Comparison of ENCODE assay signal across 8 cellular contexts in genomic region chr6:113969888-113970807, GRCh38. TPM values are rescaled to one million over a fixed set of nuclear protein-coding genes. Genes with fewer than 3 reads are reported as not detected.
DNase-seq lines count a peak whose midpoint lies in the region; ATAC-seq and TF ChIP-seq lines count a peak whose summit lies in the region.

No MANE protein-coding gene starts in this region.

- no peak for TF ChIP-seq CTCF in CD8-positive, alpha-beta T cell (IDR thresholded peaks at IDR 0.05)
- TF ChIP-seq CTCF in RWPE1 (conservative IDR thresholded peaks at IDR 0.05; ENCODE audit: low read depth) (no peak), thoracic aorta (IDR thresholded peaks at IDR 0.05) (no peak)

- H3K4me3 Mint-ChIP-seq in CD8-positive, alpha-beta T cell, result peak overlapping the region; percentile 95
- peak overlapping the region; percentile 95 for H3K4me3 Mint-ChIP-seq in activated naive CD4-positive, alpha-beta T cell treated with anti-CD3 and anti-CD28 coated beads for 36 hours

- intact Hi-C loops in CD8-positive, alpha-beta T cell (cut with DNase I, micrococcal nuclease), result loop anchor here in 1 of 2 experiments (2.0 kb wide), 2 partner anchors 15 to 111 kb away; no protein-coding TSS in a partner anchor
- intact Hi-C loops in activated naive CD4-positive, alpha-beta T cell treated with anti-CD3 and anti-CD28 coated beads for 36 hours (cut with micrococcal nuclease), result loop anchor here (1.0 to 2.0 kb wide), 3 partner anchors 9 to 1883 kb away; partner anchors contain the start of genes FAM229B and TUBE1

- peak; percentile 45 for ATAC-seq in CD8-positive, alpha-beta T cell
- ATAC-seq in GM19455 (IDR thresholded peaks at IDR 0.05; ENCODE audit: unreplicated experiment), result peak; percentile 46
- peak; percentile 3 for ATAC-seq in HG03558 (IDR thresholded peaks at IDR 0.05; ENCODE audit: extremely low read depth, unreplicated experiment)
- peak; percentile 10 for ATAC-seq in thoracic aorta (ENCODE audit: insufficient number of reproducible peaks, low FRiP score, low read depth)

- H3K27me3 Mint-ChIP-seq in CD8-positive, alpha-beta T cell (ENCODE audit: low read depth), result no peaks in the 10 kb centered on the region
- no peaks in the 10 kb centered on the region for H3K27me3 Mint-ChIP-seq in activated naive CD4-positive, alpha-beta T cell treated with anti-CD3 and anti-CD28 coated beads for 36 hours (ENCODE audit: low read depth)

- H3K27ac ChIP-seq in CD8-positive, alpha-beta T cell (ENCODE audit: low read depth, low read length), result peak overlapping the region; percentile 78
- H3K27ac ChIP-seq in RWPE1, result peak overlapping the region; percentile 86
- H3K27ac ChIP-seq in thoracic aorta, result peak overlapping the region; percentile 85 to 92

- peak overlapping the region; percentile 97 for H3K27ac Mint-ChIP-seq in CD8-positive, alpha-beta T cell
- peak overlapping the region; percentile 86 for H3K27ac Mint-ChIP-seq in activated naive CD4-positive, alpha-beta T cell treated with anti-CD3 and anti-CD28 coated beads for 36 hours

- peaks cover 15% of the 10 kb centered on the region for H3K36me3 Mint-ChIP-seq in CD8-positive, alpha-beta T cell
- H3K36me3 Mint-ChIP-seq in activated naive CD4-positive, alpha-beta T cell treated with anti-CD3 and anti-CD28 coated beads for 36 hours (ENCODE audit: low read depth), result no peaks in the 10 kb centered on the region

- H3K36me3 ChIP-seq in CD8-positive, alpha-beta T cell (ENCODE audit: insufficient read depth, low read length), result no peaks in the 10 kb centered on the region
- no peaks in the 10 kb centered on the region for H3K36me3 ChIP-seq in thoracic aorta

- peak overlapping the region; percentile 72 for H3K4me3 ChIP-seq in CD8-positive, alpha-beta T cell (ENCODE audit: low read depth, low read length)
- H3K4me3 ChIP-seq in thoracic aorta, result peak overlapping the region; percentile 99

- POLR2A ChIA-PET in CD8-positive, alpha-beta T cell (lab: Charles Lee), result interaction anchor here (1.5 to 2.2 kb wide), 2 partner anchors 10 to 12 kb away, joined by 5 to 6 read pairs; no protein-coding TSS in a partner anchor
- POLR2A ChIA-PET in RWPE1 (lab: Yijun Ruan, JAX; ENCODE audit: low non-redundant PET), result no interaction called here

- H3K27me3 ChIP-seq in CD8-positive, alpha-beta T cell (ENCODE audit: insufficient read depth, low read length), result no peaks in the 10 kb centered on the region
- H3K27me3 ChIP-seq in thoracic aorta (replicated peaks; ENCODE audit: insufficient read depth), result no peaks in the 10 kb centered on the region

- H3K4me1 Mint-ChIP-seq in CD8-positive, alpha-beta T cell (ENCODE audit: low read depth), result peaks cover 49% of the 10 kb centered on the region
- peaks cover 37% of the 10 kb centered on the region for H3K4me1 Mint-ChIP-seq in activated naive CD4-positive, alpha-beta T cell treated with anti-CD3 and anti-CD28 coated beads for 36 hours (ENCODE audit: low read depth)

- no peaks in the 10 kb centered on the region for H3K9me3 ChIP-seq in CD8-positive, alpha-beta T cell (ENCODE audit: low read length)
- H3K9me3 ChIP-seq in thoracic aorta, result no peaks in the 10 kb centered on the region

- peak in 6 of 7 experiments; percentile 3 to 55 (median 40) for DNase-seq in CD8-positive, alpha-beta T cell
- DNase-seq in RWPE1 (ENCODE audit: low spot score) (peak; percentile 43), glomerular visceral epithelial cell (ENCODE audit: extremely low spot score) (peak; percentile 53), nucleus accumbens (lab: John Stamatoyannopoulos, UW) (peak in 45 of 56 donors; percentile 4 to 76 (median 42)), thoracic aorta (ENCODE audit: low spot score) (no peak)
- peak; percentile 51 for DNase-seq in activated naive CD4-positive, alpha-beta T cell treated with anti-CD3 and anti-CD28 coated beads for 36 hours

- no peaks in the 10 kb centered on the region for H3K9me3 Mint-ChIP-seq in CD8-positive, alpha-beta T cell
- no peaks in the 10 kb centered on the region for H3K9me3 Mint-ChIP-seq in activated naive CD4-positive, alpha-beta T cell treated with anti-CD3 and anti-CD28 coated beads for 36 hours

- CTCF ChIA-PET in CD8-positive, alpha-beta T cell (lab: Charles Lee), result interaction anchor here (1.6 kb wide), 1 partner anchor 12 kb away, joined by 4 read pairs; no protein-coding TSS in a partner anchor
- CTCF ChIA-PET in RWPE1 (lab: Yijun Ruan, JAX), result no interaction called here
- CTCF ChIA-PET in activated naive CD4-positive, alpha-beta T cell treated with anti-CD3 and anti-CD28 coated beads for 36 hours (lab: Charles Lee), result interaction anchor here (1.4 kb wide), 1 partner anchor 16 kb away, joined by 3 read pairs; no protein-coding TSS in a partner anchor

- peaks cover 31% of the 10 kb centered on the region for H3K4me1 ChIP-seq in CD8-positive, alpha-beta T cell (ENCODE audit: insufficient read depth, low read length)
- H3K4me1 ChIP-seq in thoracic aorta (ENCODE audit: control insufficient read depth in 1 of 2, low read depth in 2 of 2), result peaks cover 15 to 28% of the 10 kb centered on the region in 2 donors

RNA-seq across cellular contexts. Expression of gene HDAC2, which starts 0.8 kb away (rescaled TPM):
- total RNA-seq in CD8-positive, alpha-beta T cell, result 10 to 100 TPM; 34.6 to 35.0 TPM
- 10 to 100 TPM; 75.8 to 82.3 TPM for total RNA-seq in activated naive CD4-positive, alpha-beta T cell treated with anti-CD3 and anti-CD28 coated beads for 36 hours
- 10 to 100 TPM; 29.9 to 49.5 TPM for total RNA-seq in thoracic aorta
